ENCODE assay signal across 12 cellular contexts in the genomic region with DNA sequence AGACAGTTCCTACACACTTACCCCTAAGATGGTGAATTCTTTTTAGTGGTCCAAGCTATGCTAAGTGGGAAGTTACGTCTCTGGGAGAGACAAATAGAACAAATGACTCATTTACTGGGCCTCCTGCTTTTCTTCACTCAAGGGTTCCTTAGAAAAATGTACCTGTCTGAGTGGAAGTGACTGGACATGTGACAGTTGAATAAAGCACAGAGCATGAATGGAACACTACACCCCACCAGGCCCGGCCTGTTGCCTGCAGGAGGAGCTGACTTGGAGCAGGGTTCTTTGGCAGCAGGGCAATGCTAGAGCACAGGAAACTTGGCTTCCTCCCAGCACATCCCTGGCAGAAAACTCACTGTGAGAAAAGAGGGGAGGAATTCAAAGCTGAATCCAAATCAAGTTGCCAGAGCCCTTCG.
DNase-seq lines count a peak whose midpoint lies in the region; ATAC-seq and TF ChIP-seq lines count a peak whose summit lies in the region.
"Had no signal": no experiment of that assay in that cellular context is flagged by ENCODE, and none has a peak within 500 bp of the region (broad histone marks: within the 10 kb centered on the region; RNA-seq: fewer than 3 reads in every experiment).

No MANE protein-coding gene starts in this region.

- no peaks in the 10 kb centered on the region for H3K36me3 ChIP-seq in WERI-Rb-1

- no peak overlapping the region for H3K27ac ChIP-seq in WERI-Rb-1

- H3K4me3 ChIP-seq in cardiac fibroblast (replicated peaks in 1 of 2; ENCODE audit: low read depth in 2 of 2, low read length in 2 of 2) (no peak overlapping the region), WERI-Rb-1 (ENCODE audit: low read depth, low read length) (no peak overlapping the region)

- TF ChIP-seq CTCF in cardiac fibroblast (IDR thresholded peaks at IDR 0.05; ENCODE audit: low read depth, low read length) = no peak
- no peak for TF ChIP-seq CTCF in WERI-Rb-1 (IDR thresholded peaks at IDR 0.05; ENCODE audit: low read depth, low read length)

- no peaks in the 10 kb centered on the region for H3K9me3 ChIP-seq in WERI-Rb-1 (ENCODE audit: severe bottlenecking)

- ATAC-seq in HG02870 (IDR thresholded peaks at IDR 0.05; ENCODE audit: unreplicated experiment) (no peak), HG03025 (IDR thresholded peaks at IDR 0.05; ENCODE audit: low FRiP score, unreplicated experiment) (no peak)

- peaks cover 55% of the 10 kb centered on the region for H3K27me3 ChIP-seq in WERI-Rb-1 (ENCODE audit: insufficient read depth, low read depth, severe bottlenecking)

- DNase-seq in M059J (ENCODE audit: low read depth) = peak; percentile 71
- DNase-seq in cardiac fibroblast (ENCODE audit: low read depth in 2 of 2) = peak; percentile 20 to 88
- peak in 44 of 51 donors; percentile 1 to 77 (median 47) for DNase-seq in hypothalamus (lab: John Stamatoyannopoulos, UW)
- peak; percentile 36 for DNase-seq in smooth muscle cell of the brain vasculature (ENCODE audit: low read depth, low spot score)
- DNase-seq in NK-92 (lab: John Stamatoyannopoulos, UW; ENCODE audit: unreplicated experiment) = no peak
- DNase-seq in WERI-Rb-1 = no peak
- DNase-seq: activated gamma-delta T cell, DMS53, NCI-H2081 treated with DMSO at 0.1 percent for 48 hours, T1000 had no signal

Comparison
In these comparisons a context has a peak if more than half of its experiments do, and no peak if none do; other contexts are left out.
1. DNase-seq: peak in M059J (single experiment), cardiac fibroblast (2 of 2), hypothalamus (44 of 51) and smooth muscle cell of the brain vasculature (single experiment); none in NK-92 (single experiment) and WERI-Rb-1 (single experiment).